8 cellular contexts compared by ENCODE assay signal in genomic region chr1:28648493-28649238, GRCh38. TPM values are rescaled to one million over a fixed set of nuclear protein-coding genes. Genes with fewer than 3 reads are reported as not detected.
DNase-seq lines count a peak whose midpoint lies in the region; ATAC-seq and TF ChIP-seq lines count a peak whose summit lies in the region.

Gene RNU11 (plus strand): TSS chr1:28648600.

- peak within 1 kb of the TSS; percentile 96 for H3K27ac ChIP-seq in PC-9
- H3K27ac ChIP-seq in esophagus squamous epithelium = peak within 1 kb of the TSS; percentile 82 to 95 (median 93)

- no peaks in the 10 kb centered on the region for H3K9me2 ChIP-seq in PC-9 (ENCODE audit: insufficient read depth)

- CTCF ChIA-PET in PC-9 (lab: Charles Lee) = interaction anchor here (0.7 to 1.0 kb wide), 3 partner anchors 31 to 961 kb away, joined by 4 to 14 read pairs (median 6); partner anchors contain the start of gene YTHDF2

- peak within 1 kb of the TSS; percentile 88 for H3K4me3 Mint-ChIP-seq in activated T-cell treated with anti-CD3 and anti-CD28 coated beads, Interleukin-2, amount 50 U/mL, for 4 hours

- DNase-seq in DMS79 treated with DMSO at 0.1 percent for 48 hours (lab: John Stamatoyannopoulos, UW) = peak; percentile 99
- peak; percentile 99 for DNase-seq in KBM-7
- peak; percentile 85 to 95 for DNase-seq in PC-9
- peak; percentile 85 for DNase-seq in activated T-cell treated with anti-CD3 and anti-CD28 coated beads, Interleukin-2, amount 50 U/mL, for 4 hours
- peak; percentile 60 for DNase-seq in esophagus squamous epithelium (lab: John Stamatoyannopoulos, UW)
- peak; percentile 97 for DNase-seq in myocyte (ENCODE audit: low read depth)
- DNase-seq in stimulated activated CD8-positive, alpha-beta memory T cell treated with anti-CD3 and anti-CD28 coated beads, Interleukin-7, amount 100 ng/mL, for 4 hours (ENCODE audit: low read depth in 2 of 2) = peak; percentile 77 to 84

- peaks cover 7% of the 10 kb centered on the region; the same call in 1 of the 2 replicates for H3K79me2 ChIP-seq in PC-9 (ENCODE audit: low read depth)

- H3K27me3 Mint-ChIP-seq in activated T-cell treated with anti-CD3 and anti-CD28 coated beads, Interleukin-2, amount 50 U/mL, for 4 hours (ENCODE audit: low read depth) = no peaks in the 10 kb centered on the region

- no peaks in the 10 kb centered on the region for H3K36me3 ChIP-seq in PC-9 (ENCODE audit: low read depth)
- H3K36me3 ChIP-seq in esophagus squamous epithelium = no peaks in the 10 kb centered on the region

- POLR2A ChIA-PET in PC-9 (lab: Charles Lee; ENCODE audit: unreplicated experiment) = interaction anchor here (0.6 to 1.4 kb wide), 11 partner anchors 19 to 400 kb away, joined by 3 to 35 read pairs (median 9); partner anchors contain the start of genes GMEB1 and YTHDF2

- peak; percentile 91 to 100 (median 100) for TF ChIP-seq POLR2A in esophagus squamous epithelium (IDR thresholded peaks at IDR 0.05)

- no peak for TF ChIP-seq CTCF in PC-9 (conservative IDR thresholded peaks at IDR 0.05)
- TF ChIP-seq CTCF in esophagus squamous epithelium (IDR thresholded peaks at IDR 0.05) = peak in 2 of 6 experiments; percentile 17 to 43

- H3K4me3 ChIP-seq in PC-9 (peak within 1 kb of the TSS; percentile 52; the same call in 1 of the 2 replicates), esophagus squamous epithelium (peak within 1 kb of the TSS; percentile 29 to 66 (median 44))

- peaks cover 24% of the 10 kb centered on the region for H3K4me1 ChIP-seq in PC-9 (replicated peaks; ENCODE audit: insufficient read depth)
- H3K4me1 ChIP-seq in esophagus squamous epithelium = peaks cover 13 to 49% (median 25%) of the 10 kb centered on the region in 3 donors

- in situ Hi-C loops in KBM-7 (cut with MboI; ENCODE audit: low pct_unique_long_range_greater_than_20kb, low sequenced_read_pairs) = loop anchor here (25.0 kb wide), 1 partner anchor 214 kb away; no protein-coding TSS in a partner anchor

- no peaks in the 10 kb centered on the region for H3K9me3 Mint-ChIP-seq in activated T-cell treated with anti-CD3 and anti-CD28 coated beads, Interleukin-2, amount 50 U/mL, for 4 hours

- intact Hi-C loops in PC-9 (cut with micrococcal nuclease; ENCODE audit: unreplicated experiment) = loop anchor here (1.0 to 10.0 kb wide), 3 partner anchors 88 to 556 kb away; partner anchors contain the start of genes RCC1 and YTHDF2
- intact Hi-C loops in esophagus squamous epithelium (cut with DNase I) = no loop called here

- H2AFZ ChIP-seq in PC-9 = peak within 1 kb of the TSS; percentile 68

- BruUV-seq in PC-9 (replicated peaks; lab: Mats Ljungman, UMichigan) = TSS peak; percentile 100

- H3K9me3 ChIP-seq in PC-9 (ENCODE audit: insufficient read depth, low read depth) (no peaks in the 10 kb centered on the region), esophagus squamous epithelium (no peaks in the 10 kb centered on the region)

- no peaks in the 10 kb centered on the region for H3K36me3 Mint-ChIP-seq in activated T-cell treated with anti-CD3 and anti-CD28 coated beads, Interleukin-2, amount 50 U/mL, for 4 hours (ENCODE audit: insufficient read depth)

- ATAC-seq in GM21723 (IDR thresholded peaks at IDR 0.05; ENCODE audit: unreplicated experiment) = peak; percentile 67
- ATAC-seq in activated T-cell treated with anti-CD3 and anti-CD28 coated beads, Interleukin-2, amount 50 U/mL, for 4 hours = peak; percentile 78 to 79

- H3K4me1 Mint-ChIP-seq in activated T-cell treated with anti-CD3 and anti-CD28 coated beads, Interleukin-2, amount 50 U/mL, for 4 hours (ENCODE audit: low read depth) = peaks cover 21% of the 10 kb centered on the region

- no peaks in the 10 kb centered on the region for H4K20me1 ChIP-seq in PC-9 (ENCODE audit: insufficient read depth)

- H3K27me3 ChIP-seq in PC-9 (ENCODE audit: insufficient read depth, low read depth) = no peaks in the 10 kb centered on the region
- no peaks in the 10 kb centered on the region for H3K27me3 ChIP-seq in esophagus squamous epithelium

- peak within 1 kb of the TSS; percentile 81 for H3K4me2 ChIP-seq in PC-9

- WGBS in esophagus squamous epithelium, 2 donors = 0 to 1% methylated on average over 27 to 28 of the region's 28 CpGs

- H3F3A ChIP-seq in PC-9 (ENCODE audit: insufficient read depth, low read depth) = peaks cover 26% of the 10 kb centered on the region

RNA-seq across cellular contexts. Expression of gene RNU11, which starts in this region (rescaled TPM):
- not detected in 2 replicates for total RNA-seq in PC-9 (2021)
- not detected for total RNA-seq in activated T-cell treated with anti-CD3 and anti-CD28 coated beads, Interleukin-2, amount 50 U/mL, for 4 hours
- not detected for total RNA-seq in esophagus squamous epithelium
- not detected in 2 replicates for total RNA-seq in myocyte
- polyA plus RNA-seq in myocyte (2012) = not detected

Comparison
In these comparisons a context has a peak if more than half of its experiments do, and no peak if none do; other contexts are left out.
1. Peak in every context shown above with its lines: DNase-seq, ATAC-seq, H3K4me3 ChIP-seq and H3K27ac ChIP-seq.
2. Peak in DNase-seq, H3K4me3 ChIP-seq, H3K27ac ChIP-seq and H3K4me2 ChIP-seq in PC-9; RNA of the gene not detected or under 1 TPM.
3. Peak in DNase-seq and ATAC-seq in activated T-cell treated with anti-CD3 and anti-CD28 coated beads, Interleukin-2, amount 50 U/mL, for 4 hours; RNA of the gene not detected or under 1 TPM.
4. Peak in DNase-seq, H3K4me3 ChIP-seq and H3K27ac ChIP-seq in esophagus squamous epithelium; RNA of the gene not detected or under 1 TPM.
5. Peak in DNase-seq in myocyte; RNA of the gene not detected or under 1 TPM.